ENCODE assay signal across 30 cellular contexts in the genomic region with DNA sequence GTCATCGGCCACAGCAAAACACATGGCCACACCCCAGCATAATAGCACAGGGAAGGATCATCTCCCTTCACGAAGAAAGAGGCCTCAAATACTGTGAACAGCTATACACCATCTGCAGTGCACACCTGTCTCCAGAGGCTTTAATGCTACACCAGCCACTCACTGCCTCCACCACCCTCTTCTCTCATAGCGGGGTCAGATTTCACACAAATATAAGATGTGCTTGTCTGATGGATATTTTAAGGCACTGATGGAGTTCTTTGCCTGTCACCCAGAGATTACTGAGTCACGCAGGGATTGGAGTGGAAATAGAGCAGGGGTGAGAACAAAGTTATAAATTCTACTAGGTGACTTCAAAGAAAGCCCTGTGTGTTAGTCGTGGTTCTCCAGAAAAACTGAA.
"Had no signal": no experiment of that assay in that cellular context is flagged by ENCODE, and none has a peak within 500 bp of the region (broad histone marks: within the 10 kb centered on the region; RNA-seq: fewer than 3 reads in every experiment).

No MANE protein-coding gene starts in this region.

- H3K4me3 ChIP-seq: gastrocnemius medialis, mucosa of descending colon, right lobe of liver, skin epidermis, thoracic aorta, vagina had no signal

- H3K9me3 Mint-ChIP-seq: activated CD4-positive, alpha-beta memory T cell treated with anti-CD3 and anti-CD28 coated beads, Interleukin-2, amount 10 ng/mL, durations not matched to agents 7 days and 5 days; activated CD4-positive, alpha-beta T cell treated with anti-CD3 and anti-CD28 coated beads, Interleukin-2, amount 10 ng/mL, durations not matched to agents 24 days and 14 days; activated naive CD4-positive, alpha-beta T cell treated with anti-CD3 and anti-CD28 coated beads, Interleukin-2, amount 10 ng/mL, durations not matched to agents 7 days and 5 days; activated naive CD8-positive, alpha-beta T cell treated with anti-CD3 and anti-CD28 coated beads, Interleukin-2, amount 10 ng/mL, durations not matched to agents 7 days and 5 days; activated T-cell treated with anti-CD3 and anti-CD28 coated beads, Interleukin-2, amount 50 U/mL, for 24 hours; nephron progenitor cell; stimulated activated naive CD8-positive, alpha-beta T cell treated with anti-CD3 and anti-CD28 coated beads, Interleukin-15, Interleukin-2, amounts not matched to agents 100 ng/mL and 50 ng/mL, for 24 hours; type B pancreatic cell had no signal

- H3K27me3 Mint-ChIP-seq: activated CD4-positive, alpha-beta memory T cell treated with anti-CD3 and anti-CD28 coated beads, Interleukin-2, amount 10 ng/mL, durations not matched to agents 7 days and 5 days; activated CD4-positive, alpha-beta T cell treated with anti-CD3 and anti-CD28 coated beads, Interleukin-2, amount 10 ng/mL, durations not matched to agents 24 days and 14 days; activated naive CD4-positive, alpha-beta T cell treated with anti-CD3 and anti-CD28 coated beads, Interleukin-2, amount 10 ng/mL, durations not matched to agents 7 days and 5 days; effector memory CD8-positive, alpha-beta T cell; type B pancreatic cell had no signal

- H3K9me3 ChIP-seq: gastrocnemius medialis, mucosa of descending colon, neutrophil, right lobe of liver, thoracic aorta, vagina had no signal

- H3K36me3 Mint-ChIP-seq: activated naive CD4-positive, alpha-beta T cell treated with anti-CD3 and anti-CD28 coated beads, Interleukin-2, amount 10 ng/mL, durations not matched to agents 7 days and 5 days; activated naive CD8-positive, alpha-beta T cell treated with anti-CD3 and anti-CD28 coated beads, Interleukin-2, amount 10 ng/mL, durations not matched to agents 7 days and 5 days; stimulated activated effector memory CD8-positive, alpha-beta T cell treated with anti-CD3 and anti-CD28 coated beads, Interleukin-12 subunit alpha, Interleukin-12 subunit beta, amount 100 ng/mL, for 72 hours; type B pancreatic cell had no signal

- H3K36me3 ChIP-seq: brain microvascular endothelial cell, gastrocnemius medialis, neutrophil, right lobe of liver, thoracic aorta, vagina had no signal

- H3K27me3 ChIP-seq: brain microvascular endothelial cell, gastrocnemius medialis, neutrophil, right lobe of liver, vagina had no signal

- H3K27ac Mint-ChIP-seq: activated CD4-positive, alpha-beta memory T cell treated with anti-CD3 and anti-CD28 coated beads, Interleukin-2, amount 10 ng/mL, durations not matched to agents 7 days and 5 days; activated CD4-positive, alpha-beta T cell treated with anti-CD3 and anti-CD28 coated beads, Interleukin-2, amount 10 ng/mL, durations not matched to agents 24 days and 14 days; activated naive CD4-positive, alpha-beta T cell treated with anti-CD3 and anti-CD28 coated beads, Interleukin-2, amount 10 ng/mL, durations not matched to agents 7 days and 5 days; activated naive CD8-positive, alpha-beta T cell treated with anti-CD3 and anti-CD28 coated beads, Interleukin-2, amount 10 ng/mL, durations not matched to agents 7 days and 5 days; activated T-cell treated with anti-CD3 and anti-CD28 coated beads, Interleukin-2, amount 50 U/mL, for 24 hours; effector memory CD8-positive, alpha-beta T cell; nephron progenitor cell; progenitor cell of endocrine pancreas; stimulated activated effector memory CD8-positive, alpha-beta T cell treated with anti-CD3 and anti-CD28 coated beads, Interleukin-12 subunit alpha, Interleukin-12 subunit beta, amount 100 ng/mL, for 72 hours; stimulated activated naive CD8-positive, alpha-beta T cell treated with anti-CD3 and anti-CD28 coated beads, Interleukin-15, Interleukin-2, amounts not matched to agents 100 ng/mL and 50 ng/mL, for 24 hours; type B pancreatic cell had no signal

- H3K27ac ChIP-seq: brain microvascular endothelial cell, gastrocnemius medialis, neutrophil, right lobe of liver, skin epidermis, thoracic aorta, vagina had no signal

- H3K4me3 Mint-ChIP-seq: activated CD4-positive, alpha-beta memory T cell treated with anti-CD3 and anti-CD28 coated beads, Interleukin-2, amount 10 ng/mL, durations not matched to agents 7 days and 5 days; activated CD4-positive, alpha-beta T cell treated with anti-CD3 and anti-CD28 coated beads, Interleukin-2, amount 10 ng/mL, durations not matched to agents 24 days and 14 days; activated naive CD4-positive, alpha-beta T cell treated with anti-CD3 and anti-CD28 coated beads, Interleukin-2, amount 10 ng/mL, durations not matched to agents 7 days and 5 days; activated naive CD8-positive, alpha-beta T cell treated with anti-CD3 and anti-CD28 coated beads, Interleukin-2, amount 10 ng/mL, durations not matched to agents 7 days and 5 days; activated T-cell treated with anti-CD3 and anti-CD28 coated beads, Interleukin-2, amount 50 U/mL, for 24 hours; effector memory CD8-positive, alpha-beta T cell; nephron progenitor cell; stimulated activated effector memory CD8-positive, alpha-beta T cell treated with anti-CD3 and anti-CD28 coated beads, Interleukin-12 subunit alpha, Interleukin-12 subunit beta, amount 100 ng/mL, for 72 hours; stimulated activated naive CD8-positive, alpha-beta T cell treated with anti-CD3 and anti-CD28 coated beads, Interleukin-15, Interleukin-2, amounts not matched to agents 100 ng/mL and 50 ng/mL, for 24 hours; type B pancreatic cell had no signal

- DNase-seq: activated CD4-positive, alpha-beta memory T cell treated with anti-CD3 and anti-CD28 coated beads, Interleukin-2, amount 10 ng/mL, durations not matched to agents 7 days and 5 days; activated CD4-positive, alpha-beta T cell treated with anti-CD3 and anti-CD28 coated beads, Interleukin-2, amount 10 ng/mL, durations not matched to agents 24 days and 14 days; activated CD4-positive, CD25-positive, alpha-beta regulatory T cell treated with anti-CD3 and anti-CD28 coated beads, Interleukin-2, amount 50 U/mL, for 72 hours; activated CD8-positive, alpha-beta memory T cell treated with anti-CD3 and anti-CD28 coated beads, Interleukin-2, amount 50 U/mL, for 48 hours; activated gamma-delta T cell; activated naive CD4-positive, alpha-beta T cell treated with anti-CD3 and anti-CD28 coated beads, Interleukin-2, amount 10 ng/mL, durations not matched to agents 7 days and 5 days; activated naive CD8-positive, alpha-beta T cell treated with anti-CD3 and anti-CD28 coated beads, Interleukin-2, amount 10 ng/mL, durations not matched to agents 7 days and 5 days; activated T-cell treated with anti-CD3 and anti-CD28 coated beads, Interleukin-2, amount 50 U/mL, for 24 hours; amniotic stem cell; brain microvascular endothelial cell; cortex of kidney; effector memory CD8-positive, alpha-beta T cell; erythroblast; gastrocnemius medialis; hippocampal formation; left cardiac atrium; left ventricle myocardium superior; mucosa of descending colon; nephron progenitor cell; right lobe of liver; stimulated activated CD4-positive, alpha-beta T cell treated with anti-CD3 and anti-CD28 coated beads, Interleukin-4, amount 100 ng/mL, for 24 hours; T1000 had no signal

- H3K4me1 Mint-ChIP-seq: activated CD4-positive, alpha-beta memory T cell treated with anti-CD3 and anti-CD28 coated beads, Interleukin-2, amount 10 ng/mL, durations not matched to agents 7 days and 5 days; activated CD4-positive, alpha-beta T cell treated with anti-CD3 and anti-CD28 coated beads, Interleukin-2, amount 10 ng/mL, durations not matched to agents 24 days and 14 days; activated naive CD4-positive, alpha-beta T cell treated with anti-CD3 and anti-CD28 coated beads, Interleukin-2, amount 10 ng/mL, durations not matched to agents 7 days and 5 days; nephron progenitor cell; stimulated activated effector memory CD8-positive, alpha-beta T cell treated with anti-CD3 and anti-CD28 coated beads, Interleukin-12 subunit alpha, Interleukin-12 subunit beta, amount 100 ng/mL, for 72 hours had no signal

- H3K4me1 ChIP-seq: gastrocnemius medialis, right lobe of liver, vagina had no signal
